In the genomic region with DNA sequence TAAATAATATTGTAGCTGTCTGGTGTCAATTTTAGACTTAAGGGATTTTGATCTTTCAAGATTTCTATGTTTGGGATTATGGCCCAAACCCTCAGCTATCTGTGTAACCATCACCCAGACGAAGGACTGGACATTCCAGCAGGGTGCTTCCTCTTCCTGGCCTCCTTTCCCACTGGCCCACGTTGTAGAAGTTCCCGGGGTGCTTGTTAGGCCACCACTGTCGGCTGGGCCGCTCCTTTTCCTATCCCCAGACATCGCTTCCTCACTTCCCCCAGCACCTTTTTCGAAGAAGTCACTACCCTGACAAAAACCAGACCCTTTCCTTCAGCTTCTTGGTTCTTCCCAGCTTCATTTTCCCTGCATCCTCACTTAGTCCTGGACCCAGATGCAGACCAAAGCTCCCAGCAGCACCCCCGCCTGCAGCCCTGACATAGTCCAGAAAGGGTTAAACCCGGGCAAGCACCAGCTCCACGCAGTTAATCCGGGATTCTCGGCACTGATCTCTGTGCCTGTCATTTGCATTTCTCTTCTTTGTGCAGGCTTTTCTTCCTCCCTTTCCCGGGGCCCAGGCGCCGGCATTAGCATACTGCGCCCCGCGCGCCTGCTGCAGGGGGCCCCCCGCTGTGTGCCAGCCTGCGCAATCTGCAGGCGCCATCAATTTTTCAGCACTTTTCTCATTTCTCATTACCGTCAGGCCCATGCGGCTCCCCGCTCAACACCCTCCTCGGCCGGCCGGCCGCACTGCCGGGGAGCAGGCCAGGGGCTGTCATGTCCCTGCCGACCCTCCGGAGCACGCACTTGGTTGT, we compare ENCODE assay signal across 10 cellular contexts.
A peak's percentile ranks its signal among the peaks of the same experiment; 100 is the strongest.
DNase-seq lines count a peak whose midpoint lies in the region; ATAC-seq, FAIRE-seq and TF ChIP-seq lines count a peak whose summit lies in the region.
"Had no signal": no experiment of that assay in that cellular context is flagged by ENCODE, and none has a peak within 500 bp of the region (broad histone marks: within the 10 kb centered on the region; RNA-seq: fewer than 3 reads in every experiment).

No MANE protein-coding gene starts in this region.

- no peak overlapping the region for H3K4me2 ChIP-seq in PC-9

- intact Hi-C loops in head of caudate nucleus (cut with DNase I) = no loop called here
- intact Hi-C loops in pancreas (cut with DNase I) = no loop called here
- intact Hi-C loops in PC-9 (cut with micrococcal nuclease; ENCODE audit: unreplicated experiment) = no loop called here

- no peaks in the 10 kb centered on the region for H3K9me2 ChIP-seq in PC-9 (ENCODE audit: insufficient read depth)

- H3K4me1 ChIP-seq in ES-I3 (ENCODE audit: insufficient read depth, low read length) = peaks cover 29% of the 10 kb centered on the region
- no peaks in the 10 kb centered on the region for H3K4me1 ChIP-seq in pancreas
- H3K4me1 ChIP-seq in PC-9 (replicated peaks; ENCODE audit: insufficient read depth) = peaks cover 6% of the 10 kb centered on the region; the same call in 1 of the 2 replicates

- H3K27ac ChIP-seq in pancreas (no peak overlapping the region), PC-9 (no peak overlapping the region)

- peak; percentile 80 for DNase-seq in NCI-H82 (lab: John Stamatoyannopoulos, UW)
- DNase-seq in head of caudate nucleus = peak in 39 of 42 donors; percentile 4 to 65 (median 30)
- DNase-seq in pancreas = peak in 1 of 6 donors; percentile 53
- DNase-seq in PC-9 = no peak
- DNase-seq in erythroblast (lab: John Stamatoyannopoulos, UW) = no peak
- DNase-seq: NCI-H2081 had no signal

- TF ChIP-seq CTCF in pancreas (IDR thresholded peaks at IDR 0.05) (no peak), PC-9 (conservative IDR thresholded peaks at IDR 0.05) (no peak)

- no peak for TF ChIP-seq POLR2A in erythroblast (IDR thresholded peaks at IDR 0.05; ENCODE audit: low read length)

- 23% methylated on average over 33 of the region's 33 CpGs for whole genome bisulfite sequencing in pancreas, 2 donors

- POLR2A ChIA-PET in PC-9 (lab: Charles Lee; ENCODE audit: unreplicated experiment) = no interaction called here

- no peaks in the 10 kb centered on the region for H4K20me1 ChIP-seq in PC-9 (ENCODE audit: insufficient read depth)

- ATAC-seq in pancreas (peak in 3 of 4 donors; percentile 12 to 48 (median 17)), esophagus mucosa (no peak), GM18907 (IDR thresholded peaks at IDR 0.05; ENCODE audit: unreplicated experiment) (no peak)

- H3K9me3 ChIP-seq in ES-I3 (ENCODE audit: control insufficient read depth, insufficient read depth, low read length) (no peaks in the 10 kb centered on the region), pancreas (no peaks in the 10 kb centered on the region), PC-9 (ENCODE audit: insufficient read depth, low read depth) (no peaks in the 10 kb centered on the region)

- H2AFZ ChIP-seq in PC-9 = no peak overlapping the region

- no peak overlapping the region for H3K4me3 ChIP-seq in pancreas
- H3K4me3 ChIP-seq in PC-9 = no peak overlapping the region

- H3K27me3 ChIP-seq in pancreas (no peaks in the 10 kb centered on the region), PC-9 (ENCODE audit: insufficient read depth, low read depth) (no peaks in the 10 kb centered on the region)

- CTCF ChIA-PET in PC-9 (lab: Charles Lee) = no interaction called here

- H3K9ac ChIP-seq in ES-I3 (ENCODE audit: low read depth, low read length) = peak overlapping the region; percentile 41

- FAIRE-seq in pancreas (lab: Jason Lieb, UNC) = no peak
- FAIRE-seq: GM18507 had no signal

- H3K79me2 ChIP-seq in PC-9 (ENCODE audit: low read depth) = no peaks in the 10 kb centered on the region

- no TSS peak for BruUV-seq in PC-9 (replicated peaks; lab: Mats Ljungman, UMichigan)

- H3F3A ChIP-seq in PC-9 (ENCODE audit: insufficient read depth, low read depth) = no peaks in the 10 kb centered on the region

- H3K36me3 ChIP-seq in ES-I3 (ENCODE audit: insufficient read depth, low read length) (no peaks in the 10 kb centered on the region), pancreas (no peaks in the 10 kb centered on the region), PC-9 (ENCODE audit: low read depth) (no peaks in the 10 kb centered on the region)

Comparison
In these comparisons a context has a peak if more than half of its experiments do, and no peak if none do; other contexts are left out.
1. DNase-seq: peak in NCI-H82 (single experiment) and head of caudate nucleus (39 of 42); none in PC-9 (0 of 2) and erythroblast (0 of 2).
2. ATAC-seq: peak in pancreas (3 of 4); none in esophagus mucosa (single experiment) and GM18907 (single experiment).